In the genomic region with DNA sequence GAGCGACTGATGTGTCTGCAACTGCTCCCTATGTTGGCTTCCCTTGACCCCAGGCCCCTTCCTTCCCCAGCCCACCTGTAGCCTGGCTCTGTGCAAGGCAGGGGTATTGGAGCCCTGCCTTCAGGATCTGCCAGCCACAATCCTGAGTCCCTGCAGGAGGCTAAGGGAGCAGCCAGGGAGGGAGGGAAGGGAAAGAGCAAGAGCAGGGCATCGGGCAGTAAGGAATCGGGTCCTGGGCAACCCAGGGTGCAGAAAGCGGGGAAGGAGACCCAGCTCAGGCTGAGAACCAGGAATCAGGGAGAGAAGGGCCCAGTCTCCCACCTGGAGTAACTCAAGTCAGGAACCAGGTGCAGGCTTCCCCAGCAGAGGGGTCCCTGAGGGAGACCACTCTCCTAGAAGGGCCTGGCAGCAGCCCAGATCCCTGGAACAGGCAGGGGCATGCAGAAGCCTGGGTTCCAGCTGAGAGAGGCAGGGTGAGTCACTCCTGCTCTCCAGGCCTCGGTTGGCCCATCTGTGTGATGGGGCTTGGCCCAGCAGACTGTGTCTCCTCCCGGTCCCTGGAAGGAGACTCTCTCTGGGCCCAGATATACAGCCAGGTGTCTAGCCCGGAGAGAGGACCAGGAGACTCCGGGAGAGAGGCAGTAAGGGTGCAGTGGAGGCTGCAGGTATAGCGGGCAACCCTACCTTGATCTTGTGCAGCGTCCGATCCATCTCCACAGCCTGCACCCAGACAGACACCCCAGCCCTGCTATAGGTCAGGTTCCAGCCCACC, we compare ENCODE assay signal across 8 cellular contexts. TPM values are rescaled to one million over a fixed set of nuclear protein-coding genes. Genes with fewer than 3 reads are reported as not detected.
DNase-seq lines count a peak whose midpoint lies in the region; ATAC-seq, FAIRE-seq and TF ChIP-seq lines count a peak whose summit lies in the region.

No MANE protein-coding gene starts in this region.

- H3K4me3 ChIP-seq in astrocyte (ENCODE audit: insufficient read depth, low read depth, low read length) (peak overlapping the region; percentile 29), right lobe of liver (peak overlapping the region; percentile 65 to 89 (median 67)), thyroid gland (replicated peaks in 1 of 3) (peak overlapping the region; percentile 47 to 76 (median 73))

- H3K27me3 Mint-ChIP-seq in activated CD8-positive, alpha-beta memory T cell treated with anti-CD3 and anti-CD28 coated beads, Interleukin-2, amount 10 ng/mL, durations not matched to agents 7 days and 5 days, result peaks cover 8% of the 10 kb centered on the region
- peaks cover 5% of the 10 kb centered on the region for H3K27me3 Mint-ChIP-seq in astrocyte (ENCODE audit: low read depth, unreplicated experiment)

- CTCF ChIA-PET in activated CD8-positive, alpha-beta memory T cell treated with anti-CD3 and anti-CD28 coated beads, Interleukin-2, amount 10 ng/mL, durations not matched to agents 7 days and 5 days (lab: Charles Lee), result interaction anchor here (1.0 to 8.8 kb wide), 3 partner anchors 12 to 55 kb away, joined by 3 to 54 read pairs (median 15); a partner anchor contains a TSS

- H3K36me3 Mint-ChIP-seq in activated CD8-positive, alpha-beta memory T cell treated with anti-CD3 and anti-CD28 coated beads, Interleukin-2, amount 10 ng/mL, durations not matched to agents 7 days and 5 days, result no peaks in the 10 kb centered on the region
- H3K36me3 Mint-ChIP-seq in astrocyte (ENCODE audit: low read depth, unreplicated experiment), result peaks cover 8% of the 10 kb centered on the region

- H3K4me1 ChIP-seq in astrocyte (ENCODE audit: insufficient read depth, low read length) (no peaks in the 10 kb centered on the region), right lobe of liver (peaks cover 0 to 52% (median 24%) of the 10 kb centered on the region in 4 donors), thyroid gland (peaks cover 24 to 33% of the 10 kb centered on the region in 2 donors)

- 30% methylated on average over 7 of the region's 11 CpGs for WGBS in right lobe of liver (ENCODE audit: insufficient coverage, low coverage, low lambda C conversion rate, missing lambda C conversion rate)
- WGBS in thyroid gland, 2 donors, result 78 to 92% methylated on average over 4 to 8 of the region's 11 CpGs

- H3K27me3 ChIP-seq in astrocyte (ENCODE audit: insufficient read depth, low read length) (no peaks in the 10 kb centered on the region), right lobe of liver (no peaks in the 10 kb centered on the region), thyroid gland (no peaks in the 10 kb centered on the region)

- peak overlapping the region; percentile 79 for H3K4me2 ChIP-seq in astrocyte (ENCODE audit: low read length)

- ATAC-seq in activated CD8-positive, alpha-beta memory T cell treated with anti-CD3 and anti-CD28 coated beads, Interleukin-2, amount 10 ng/mL, durations not matched to agents 7 days and 5 days, result no peak
- ATAC-seq in right lobe of liver (no peak), GM18517 (IDR thresholded peaks at IDR 0.05; ENCODE audit: unreplicated experiment) (no peak)

- H3K4me1 Mint-ChIP-seq in activated CD8-positive, alpha-beta memory T cell treated with anti-CD3 and anti-CD28 coated beads, Interleukin-2, amount 10 ng/mL, durations not matched to agents 7 days and 5 days, result peaks cover 17% of the 10 kb centered on the region
- H3K4me1 Mint-ChIP-seq in astrocyte (ENCODE audit: low read depth, unreplicated experiment), result peaks cover 12% of the 10 kb centered on the region

- peak overlapping the region; percentile 33 for H3K9ac ChIP-seq in astrocyte (ENCODE audit: low read length)

- no peak overlapping the region for H3K27ac Mint-ChIP-seq in activated CD8-positive, alpha-beta memory T cell treated with anti-CD3 and anti-CD28 coated beads, Interleukin-2, amount 10 ng/mL, durations not matched to agents 7 days and 5 days
- no peak overlapping the region for H3K27ac Mint-ChIP-seq in astrocyte (ENCODE audit: unreplicated experiment)

- TF ChIP-seq CTCF in astrocyte (IDR thresholded peaks at IDR 0.05; ENCODE audit: insufficient read depth, low read depth, low read length), result no peak
- no peak for TF ChIP-seq CTCF in right lobe of liver (IDR thresholded peaks at IDR 0.05)
- no peak for TF ChIP-seq CTCF in thyroid gland (IDR thresholded peaks at IDR 0.05)

- H3K4me3 Mint-ChIP-seq in activated CD8-positive, alpha-beta memory T cell treated with anti-CD3 and anti-CD28 coated beads, Interleukin-2, amount 10 ng/mL, durations not matched to agents 7 days and 5 days, result peak overlapping the region; percentile 46
- peak overlapping the region; percentile 71 for H3K4me3 Mint-ChIP-seq in astrocyte (ENCODE audit: unreplicated experiment)

- FAIRE-seq in astrocyte (lab: Jason Lieb, UNC), result no peak

- H3K36me3 ChIP-seq in astrocyte (ENCODE audit: insufficient read depth, low read length) (no peaks in the 10 kb centered on the region), right lobe of liver (no peaks in the 10 kb centered on the region), thyroid gland (no peaks in the 10 kb centered on the region)

- H3K27ac ChIP-seq in astrocyte (ENCODE audit: low read depth, low read length), result no peak overlapping the region
- peak overlapping the region; percentile 66 to 90 (median 82) for H3K27ac ChIP-seq in right lobe of liver
- H3K27ac ChIP-seq in thyroid gland, result peak overlapping the region; percentile 56 to 70 (median 65)

- H3K79me2 ChIP-seq in astrocyte (ENCODE audit: insufficient read depth, low read length), result no peaks in the 10 kb centered on the region

- H4K20me1 ChIP-seq in astrocyte (ENCODE audit: insufficient read depth, low read length), result peaks cover 8% of the 10 kb centered on the region

- H3K9me3 ChIP-seq in astrocyte (ENCODE audit: insufficient read depth, low read depth, low read length) (no peaks in the 10 kb centered on the region), right lobe of liver (no peaks in the 10 kb centered on the region), thyroid gland (no peaks in the 10 kb centered on the region)

- TF ChIP-seq POLR2A in right lobe of liver (IDR thresholded peaks at IDR 0.05), result no peak
- no peak for TF ChIP-seq POLR2A in thyroid gland (IDR thresholded peaks at IDR 0.05)

- H2AFZ ChIP-seq in astrocyte (ENCODE audit: low read depth, low read length), result peak overlapping the region; percentile 32

- intact Hi-C loops in right lobe of liver (cut with DNase I) (no loop called here), thyroid gland (cut with DNase I) (no loop called here)

- no peak for DNase-seq in activated CD8-positive, alpha-beta memory T cell treated with anti-CD3 and anti-CD28 coated beads, Interleukin-2, amount 10 ng/mL, durations not matched to agents 7 days and 5 days
- DNase-seq in activated CD8-positive, alpha-beta memory T cell treated with anti-CD3 and anti-CD28 coated beads, Interleukin-2, amount 50 U/mL, for 48 hours, result no peak
- DNase-seq in astrocyte (ENCODE audit: low read depth) (no peak), right lobe of liver (peak in 1 of 3 donors; percentile 50), thyroid gland (no peak), NOMO-1 (lab: John Stamatoyannopoulos, UW; ENCODE audit: unreplicated experiment in 2 of 2) (no peak)
- DNase-seq in stimulated activated CD8-positive, alpha-beta memory T cell treated with anti-CD3 and anti-CD28 coated beads, Interleukin-4, amount 100 ng/mL, for 48 hours, result no peak

- H3K9me3 Mint-ChIP-seq in activated CD8-positive, alpha-beta memory T cell treated with anti-CD3 and anti-CD28 coated beads, Interleukin-2, amount 10 ng/mL, durations not matched to agents 7 days and 5 days (ENCODE audit: low read depth), result no peaks in the 10 kb centered on the region
- no peaks in the 10 kb centered on the region for H3K9me3 Mint-ChIP-seq in astrocyte (ENCODE audit: unreplicated experiment)

RNA-seq across cellular contexts. Expression of a gene that starts 13.4 kb away (rescaled TPM):
- total RNA-seq in activated CD8-positive, alpha-beta memory T cell treated with anti-CD3 and anti-CD28 coated beads, Interleukin-2, amount 10 ng/mL, durations not matched to agents 7 days and 5 days, result 10 to 100 TPM in 1 of 2 experiments, 1 to 10 TPM in 1; 8.4 to 18.4 TPM
- total RNA-seq in astrocyte, result 38.4 and 42.3 TPM in 2 replicates
- 100 to 1,000 TPM; 282 to 525 (median 330) TPM for total RNA-seq in right lobe of liver
- total RNA-seq in thyroid gland, result 100 to 1,000 TPM in 1 of 4 donors, 10 to 100 TPM in 3; 67.7 to 113 (median 82.0) TPM

RNA-seq across cellular contexts. Expression of a gene that starts 28.3 kb away (rescaled TPM):
- total RNA-seq in activated CD8-positive, alpha-beta memory T cell treated with anti-CD3 and anti-CD28 coated beads, Interleukin-2, amount 10 ng/mL, durations not matched to agents 7 days and 5 days, result 100 to 1,000 TPM in 1 of 2 experiments, 10 to 100 TPM in 1; 96.5 to 104 TPM
- total RNA-seq in astrocyte (31.9 and 33.8 TPM in 2 replicates), right lobe of liver (10 to 100 TPM; 32.9 to 76.7 (median 41.2) TPM), thyroid gland (100 to 1,000 TPM in 3 of 4 donors, 10 to 100 TPM in 1; 90.3 to 146 (median 122) TPM)

RNA-seq across cellular contexts. Expression of a gene that starts 33.7 kb away (rescaled TPM):
- total RNA-seq in activated CD8-positive, alpha-beta memory T cell treated with anti-CD3 and anti-CD28 coated beads, Interleukin-2, amount 10 ng/mL, durations not matched to agents 7 days and 5 days, result 100 to 1,000 TPM; 103 to 168 TPM
- total RNA-seq in astrocyte, result 9.6 and 11.7 TPM in 2 replicates
- total RNA-seq in right lobe of liver, result 10 to 100 TPM in 5 of 6 experiments, 1 to 10 TPM in 1; 8.6 to 23.8 (median 15.4) TPM
- total RNA-seq in thyroid gland, result 10 to 100 TPM; 22.1 to 45.1 (median 40.6) TPM
